ENCODE assay signal across 9 cellular contexts in the genomic region with DNA sequence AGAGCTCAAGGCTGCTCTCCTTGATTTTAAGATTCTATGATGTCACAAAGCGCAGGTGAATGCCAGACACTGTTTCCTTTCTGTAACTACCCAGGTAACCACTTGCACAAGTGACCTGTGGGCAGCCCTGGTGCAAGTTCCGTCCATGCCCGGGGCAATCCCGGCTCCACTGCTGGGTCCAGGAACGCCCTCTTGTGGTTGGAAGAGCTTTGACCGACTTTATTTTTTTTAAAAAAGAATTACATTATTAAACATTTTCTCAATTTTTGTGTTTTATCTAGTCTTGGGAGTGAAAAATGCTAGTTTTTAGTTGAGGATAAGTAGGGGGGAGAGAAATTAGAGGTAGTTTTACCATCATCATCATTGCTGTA.
DNase-seq lines count a peak whose midpoint lies in the region; ATAC-seq and TF ChIP-seq lines count a peak whose summit lies in the region.
"Had no signal": no experiment of that assay in that cellular context is flagged by ENCODE, and none has a peak within 500 bp of the region (broad histone marks: within the 10 kb centered on the region; RNA-seq: fewer than 3 reads in every experiment).

No MANE protein-coding gene starts in this region.

- H3K9me3 Mint-ChIP-seq in progenitor cell of endocrine pancreas (ENCODE audit: low read depth), result peaks cover 3% of the 10 kb centered on the region

- TF ChIP-seq EP300 in stomach (IDR thresholded peaks at IDR 0.05), result no peak

- DNase-seq in PC-3, result no peak
- DNase-seq in fibroblast of lung (ENCODE audit: low read depth in 2 of 2), result peak in 1 of 2 donors; percentile 35
- DNase-seq in progenitor cell of endocrine pancreas (ENCODE audit: low spot score, unreplicated experiment), result no peak
- DNase-seq in effector memory CD4-positive, alpha-beta T cell, result no peak
- DNase-seq in stimulated activated CD4-positive, alpha-beta T cell treated with anti-CD3 and anti-CD28 coated beads, Interleukin-4, amount 100 ng/mL, for 1 hour, result no peak
- no peak for DNase-seq in stomach
- DNase-seq: stimulated activated CD4-positive, alpha-beta T cell treated with anti-CD3 and anti-CD28 coated beads, Interleukin-15, amount 100 ng/mL, for 24 hours had no signal

- H3K36me3 ChIP-seq in PC-3 (ENCODE audit: low read depth, low read length) (no peaks in the 10 kb centered on the region), fibroblast of lung (ENCODE audit: control insufficient read depth, insufficient read depth, low read length) (no peaks in the 10 kb centered on the region), stomach (no peaks in the 10 kb centered on the region)
- H3K36me3 ChIP-seq in effector memory CD4-positive, alpha-beta T cell (ENCODE audit: control insufficient read depth, insufficient read depth, low read length), result no peaks in the 10 kb centered on the region

- H4K20me1 ChIP-seq in PC-3 (ENCODE audit: low read length) (no peaks in the 10 kb centered on the region), fibroblast of lung (ENCODE audit: control insufficient read depth, extremely low read depth, insufficient read depth, low read length) (no peaks in the 10 kb centered on the region)

- TF ChIP-seq POLR2A in stomach (IDR thresholded peaks at IDR 0.05), result no peak

- H3K4me3 Mint-ChIP-seq in progenitor cell of endocrine pancreas (ENCODE audit: low read depth), result no peak overlapping the region

- no peaks in the 10 kb centered on the region for H3K9me3 ChIP-seq in PC-3 (ENCODE audit: low read length)
- H3K9me3 ChIP-seq in fibroblast of lung (ENCODE audit: control insufficient read depth, insufficient read depth, low read depth, low read length), result no peaks in the 10 kb centered on the region
- H3K9me3 ChIP-seq in effector memory CD4-positive, alpha-beta T cell (ENCODE audit: control insufficient read depth, low read length), result no peaks in the 10 kb centered on the region
- H3K9me3 ChIP-seq in stomach, result no peaks in the 10 kb centered on the region

- no TSS peak for BruUV-seq in PC-3 (replicated peaks; lab: Mats Ljungman, UMichigan)

- intact Hi-C loops in PC-3 (cut with micrococcal nuclease), result no loop called here
- intact Hi-C loops in stomach (cut with DNase I; ENCODE audit: low total_unique reads), result no loop called here

- H3K27me3 Mint-ChIP-seq in progenitor cell of endocrine pancreas, result peaks cover 15% of the 10 kb centered on the region

- H3K4me1 ChIP-seq in PC-3 (ENCODE audit: insufficient read depth, low read length) (peaks cover 13% of the 10 kb centered on the region), fibroblast of lung (ENCODE audit: control insufficient read depth, extremely low read depth, insufficient read depth, low read length) (no peaks in the 10 kb centered on the region), stomach (peaks cover 0 to 10% (median 3%) of the 10 kb centered on the region in 4 donors)
- no peaks in the 10 kb centered on the region for H3K4me1 ChIP-seq in effector memory CD4-positive, alpha-beta T cell (ENCODE audit: control insufficient read depth, insufficient read depth, low read length, poor library complexity, severe bottlenecking)

- POLR2A ChIA-PET in PC-3 (lab: Charles Lee; ENCODE audit: unreplicated experiment), result no interaction called here

- no peaks in the 10 kb centered on the region for H3K27me3 ChIP-seq in PC-3 (ENCODE audit: low read length)
- H3K27me3 ChIP-seq in fibroblast of lung (ENCODE audit: control insufficient read depth, insufficient read depth, low read length), result no peaks in the 10 kb centered on the region
- H3K27me3 ChIP-seq in effector memory CD4-positive, alpha-beta T cell (replicated peaks; ENCODE audit: control insufficient read depth, insufficient read depth, low read length, poor library complexity, severe bottlenecking), result no peaks in the 10 kb centered on the region
- peaks cover 0 to 5% (median 0%) of the 10 kb centered on the region in 3 donors for H3K27me3 ChIP-seq in stomach

- peak overlapping the region; percentile 33 for H3K4me3 ChIP-seq in PC-3 (ENCODE audit: low read length)
- no peak overlapping the region for H3K4me3 ChIP-seq in fibroblast of lung (replicated peaks in 1 of 4; ENCODE audit: control extremely low read depth in 1 of 4, insufficient read depth in 1 of 4, low read depth in 3 of 4, low read length in 4 of 4)
- no peak overlapping the region for H3K4me3 ChIP-seq in effector memory CD4-positive, alpha-beta T cell (ENCODE audit: insufficient read depth, low read depth, low read length, poor library complexity, severe bottlenecking)
- no peak overlapping the region for H3K4me3 ChIP-seq in stomach

- H3K27ac Mint-ChIP-seq in progenitor cell of endocrine pancreas, result no peak overlapping the region

- no peaks in the 10 kb centered on the region for H3F3A ChIP-seq in PC-3 (ENCODE audit: low read length, unreplicated experiment)

- H3K79me2 ChIP-seq in PC-3 (ENCODE audit: low read length) (no peaks in the 10 kb centered on the region), fibroblast of lung (ENCODE audit: control insufficient read depth, insufficient read depth, low read length) (no peaks in the 10 kb centered on the region)

- H2AFZ ChIP-seq in PC-3 (ENCODE audit: low read length) (peak overlapping the region; percentile 53; the same call in 1 of the 2 replicates), fibroblast of lung (ENCODE audit: low read length) (no peak overlapping the region)

- TF ChIP-seq CTCF in GM12873 (IDR thresholded peaks at IDR 0.05; ENCODE audit: insufficient read depth, low read depth, low read length, missing control alignments) (peak; percentile 42), PC-3 (conservative IDR thresholded peaks at IDR 0.05; ENCODE audit: low read depth, low read length) (peak; percentile 49), fibroblast of lung (conservative IDR thresholded peaks at IDR 0.05 in 1 of 2, IDR thresholded peaks at IDR 0.05 in 1 of 2; ENCODE audit: low read depth in 1 of 2, low read length in 2 of 2) (peak; percentile 4 to 33), progenitor cell of endocrine pancreas (IDR thresholded peaks at IDR 0.05; ENCODE audit: unreplicated experiment) (peak; percentile 57), stomach (IDR thresholded peaks at IDR 0.05) (peak in 3 of 7 experiments; percentile 7 to 29 (median 16))

- WGBS in stomach, 5 donors, result 27 to 44% (median 39%) methylated on average over 6 of the region's 6 CpGs

- H3K36me3 Mint-ChIP-seq in progenitor cell of endocrine pancreas (ENCODE audit: insufficient read depth), result no peaks in the 10 kb centered on the region

- H3K4me2 ChIP-seq in PC-3 (ENCODE audit: low read length) (peak overlapping the region; percentile 76), fibroblast of lung (ENCODE audit: extremely low read depth, insufficient read depth, low read length) (no peak overlapping the region)

- H3K4me1 Mint-ChIP-seq in progenitor cell of endocrine pancreas (ENCODE audit: low read depth), result peaks cover 7% of the 10 kb centered on the region

- H3K27ac ChIP-seq in PC-3 (ENCODE audit: low read length) (0 out of 2 replicates have a peak overlapping the region, but pooled peaks have one; percentile 26), fibroblast of lung (ENCODE audit: insufficient read depth, low read length) (no peak overlapping the region), stomach (peak overlapping the region in 1 of 5 donors; percentile 14)
- no peak overlapping the region for H3K27ac ChIP-seq in effector memory CD4-positive, alpha-beta T cell (ENCODE audit: insufficient read depth, low read length, poor library complexity, severe bottlenecking)

- H3K9ac ChIP-seq in PC-3 (ENCODE audit: low read length), result no peak overlapping the region
- H3K9ac ChIP-seq in fibroblast of lung (ENCODE audit: insufficient read depth, low read length), result no peak overlapping the region

- ATAC-seq in PC-3, result no peak
- no peak for ATAC-seq in HG02884 (IDR thresholded peaks at IDR 0.05; ENCODE audit: unreplicated experiment)

- H3K9me2 ChIP-seq in PC-3 (replicated peaks; ENCODE audit: low read length), result no peaks in the 10 kb centered on the region

- CTCF ChIA-PET in PC-3 (lab: Charles Lee), result no interaction called here
